Comparison of ENCODE assay signal across 28 cellular contexts in genomic region chr3:146626384-146627122, GRCh38. TPM values are rescaled to one million over a fixed set of nuclear protein-coding genes. Genes with fewer than 3 reads are reported as not detected.
DNase-seq lines count a peak whose midpoint lies in the region; TF ChIP-seq lines count a peak whose summit lies in the region.
"Had no signal": no experiment of that assay in that cellular context is flagged by ENCODE, and none has a peak within 500 bp of the region (broad histone marks: within the 10 kb centered on the region; RNA-seq: fewer than 3 reads in every experiment).

No MANE protein-coding gene starts in this region.

- intact Hi-C loops in Caco-2 (cut with micrococcal nuclease; ENCODE audit: unreplicated experiment) (loop anchor here (1.0 to 2.0 kb wide), 2 partner anchors 12 to 46 kb away; no protein-coding TSS in a partner anchor), lower leg skin (cut with DNase I; ENCODE audit: low total_unique reads) (no loop called here)

- H3K9me3 ChIP-seq in Caco-2, result no peaks in the 10 kb centered on the region
- no peaks in the 10 kb centered on the region for H3K9me3 ChIP-seq in fibroblast of lung (ENCODE audit: control insufficient read depth, insufficient read depth, low read depth, low read length)
- no peaks in the 10 kb centered on the region for H3K9me3 ChIP-seq in suprapubic skin
- H3K9me3 ChIP-seq: body of pancreas had no signal

- H3K79me2 ChIP-seq in ACC112 (ENCODE audit: control insufficient read depth, insufficient read depth, low read length, unreplicated experiment) (no peaks in the 10 kb centered on the region), fibroblast of lung (ENCODE audit: control insufficient read depth, insufficient read depth, low read length) (no peaks in the 10 kb centered on the region)

- no TSS peak for BruUV-seq in Caco-2 (replicated peaks; lab: Mats Ljungman, UMichigan)

- peaks cover 5% of the 10 kb centered on the region for H3K27me3 Mint-ChIP-seq in Caco-2 (ENCODE audit: insufficient read depth, unreplicated experiment)
- H3K27me3 Mint-ChIP-seq: IgD-negative memory B cell had no signal

- H3K4me3 ChIP-seq in ACC112 (ENCODE audit: low read depth, low read length), result no peak overlapping the region
- H3K4me3 ChIP-seq in Caco-2 (ENCODE audit: low read depth, low read length), result no peak overlapping the region
- no peak overlapping the region for H3K4me3 ChIP-seq in fibroblast of lung (replicated peaks in 1 of 4; ENCODE audit: control extremely low read depth in 1 of 4, insufficient read depth in 1 of 4, low read depth in 3 of 4, low read length in 4 of 4)
- H3K4me3 ChIP-seq in suprapubic skin, result no peak overlapping the region
- H3K4me3 ChIP-seq in lower leg skin (ENCODE audit: low read depth, poor library complexity, severe bottlenecking), result no peak overlapping the region
- H3K4me3 ChIP-seq: body of pancreas had no signal

- no peaks in the 10 kb centered on the region for H3K36me3 Mint-ChIP-seq in Caco-2 (ENCODE audit: insufficient read depth, unreplicated experiment)
- H3K36me3 Mint-ChIP-seq: IgD-negative memory B cell, natural killer cell had no signal

- no peak overlapping the region for H3K9ac ChIP-seq in fibroblast of lung (ENCODE audit: insufficient read depth, low read length)

- no peak overlapping the region for H3K4me3 Mint-ChIP-seq in Caco-2 (ENCODE audit: unreplicated experiment)
- H3K4me3 Mint-ChIP-seq: activated T-cell treated with anti-CD3 and anti-CD28 coated beads, Interleukin-2, amount 50 U/mL, for 72 hours; IgD-negative memory B cell; natural killer cell had no signal

- CTCF ChIA-PET in Caco-2 (lab: Charles Lee), result no interaction called here

- TF ChIP-seq CTCF in Caco-2 (IDR thresholded peaks at IDR 0.05; ENCODE audit: insufficient read depth in 1 of 2, low read depth in 1 of 2, low read length in 1 of 2, severe bottlenecking in 1 of 2, unreplicated experiment in 1 of 2) (no peak), fibroblast of lung (conservative IDR thresholded peaks at IDR 0.05 in 1 of 2, IDR thresholded peaks at IDR 0.05 in 1 of 2; ENCODE audit: low read depth in 1 of 2, low read length in 2 of 2) (no peak), suprapubic skin (IDR thresholded peaks at IDR 0.05) (no peak), lower leg skin (IDR thresholded peaks at IDR 0.05) (no peak)

- WGBS in suprapubic skin, result 86% methylated on average over 8 of the region's 8 CpGs
- WGBS in lower leg skin, 2 donors, result 78 to 84% methylated on average over 8 of the region's 8 CpGs

- H3K27ac Mint-ChIP-seq in Caco-2 (ENCODE audit: unreplicated experiment), result no peak overlapping the region
- H3K27ac Mint-ChIP-seq: activated T-cell treated with anti-CD3 and anti-CD28 coated beads, Interleukin-2, amount 50 U/mL, for 72 hours; IgD-negative memory B cell; natural killer cell had no signal

- no peak overlapping the region for H3K4me2 ChIP-seq in fibroblast of lung (ENCODE audit: extremely low read depth, insufficient read depth, low read length)

- no peak for TF ChIP-seq EP300 in suprapubic skin (IDR thresholded peaks at IDR 0.05)

- H3K27ac ChIP-seq in ACC112 (ENCODE audit: low read depth, low read length), result no peak overlapping the region
- H3K27ac ChIP-seq in fibroblast of lung (ENCODE audit: insufficient read depth, low read length), result no peak overlapping the region
- H3K27ac ChIP-seq in suprapubic skin, result no peak overlapping the region
- H3K27ac ChIP-seq: body of pancreas had no signal

- H3K27me3 ChIP-seq in ACC112 (ENCODE audit: insufficient read depth, low read length), result no peaks in the 10 kb centered on the region
- H3K27me3 ChIP-seq in Caco-2 (replicated peaks; ENCODE audit: control insufficient read depth, insufficient read depth, low read length), result no peaks in the 10 kb centered on the region
- no peaks in the 10 kb centered on the region for H3K27me3 ChIP-seq in fibroblast of lung (ENCODE audit: control insufficient read depth, insufficient read depth, low read length)
- H3K27me3 ChIP-seq in suprapubic skin, result no peaks in the 10 kb centered on the region
- H3K27me3 ChIP-seq: body of pancreas had no signal

- DNase-seq in Caco-2, result peak; percentile 54 to 65
- DNase-seq in NCI-H748 treated with DMSO at 0.1 percent for 48 hours (lab: John Stamatoyannopoulos, UW), result peak; percentile 88
- no peak for DNase-seq in fibroblast of lung (ENCODE audit: low read depth in 2 of 2)
- no peak for DNase-seq in suprapubic skin (ENCODE audit: low spot score in 2 of 2)
- DNase-seq in lower leg skin (ENCODE audit: low spot score in 2 of 2), result no peak
- no peak for DNase-seq in NCI-H2029 treated with DMSO at 0.1 percent for 48 hours (lab: John Stamatoyannopoulos, UW)
- DNase-seq: activated CD4-positive, alpha-beta T cell treated with anti-CD3 and anti-CD28 coated beads, Interleukin-2, amount 50 U/mL, for 1 hour; activated naive CD4-positive, alpha-beta T cell; activated T-cell treated with anti-CD3 and anti-CD28 coated beads, Interleukin-2, amount 50 U/mL, for 72 hours; body of pancreas; C1 segment of cervical spinal cord; dermis blood vessel endothelial cell; natural killer cell; NCI-H1048; NCI-H446 treated with DMSO at 0.1 percent for 48 hours; Right ventricle myocardium superior; small intestine; stimulated activated CD4-positive, alpha-beta T cell treated with anti-CD3 and anti-CD28 coated beads, Interleukin-1b, Interleukin-23, amount 100 ng/mL, for 48 hours; stimulated activated CD8-positive, alpha-beta memory T cell treated with anti-CD3 and anti-CD28 coated beads, Interleukin-4, amount 100 ng/mL, for 48 hours; trophoblast cell had no signal

- no peaks in the 10 kb centered on the region for H3K9me3 Mint-ChIP-seq in Caco-2 (ENCODE audit: unreplicated experiment)
- H3K9me3 Mint-ChIP-seq: IgD-negative memory B cell, natural killer cell had no signal

- TF ChIP-seq POLR2A in suprapubic skin (IDR thresholded peaks at IDR 0.05) (no peak), lower leg skin (IDR thresholded peaks at IDR 0.05) (no peak)

- H3K4me1 ChIP-seq in ACC112 (ENCODE audit: control insufficient read depth, insufficient read depth, low read length, unreplicated experiment), result peaks cover 4% of the 10 kb centered on the region
- H3K4me1 ChIP-seq in Caco-2, result no peaks in the 10 kb centered on the region
- H3K4me1 ChIP-seq in fibroblast of lung (ENCODE audit: control insufficient read depth, extremely low read depth, insufficient read depth, low read length), result no peaks in the 10 kb centered on the region
- H3K4me1 ChIP-seq in suprapubic skin, result peaks cover 3% of the 10 kb centered on the region
- H3K4me1 ChIP-seq: body of pancreas had no signal

- H2AFZ ChIP-seq in ACC112 (ENCODE audit: low read length, unreplicated experiment) (peak overlapping the region; percentile 43), fibroblast of lung (ENCODE audit: low read length) (peak overlapping the region; percentile 12)

- H3K4me1 Mint-ChIP-seq in Caco-2 (ENCODE audit: low read depth, unreplicated experiment), result peaks cover 6% of the 10 kb centered on the region
- H3K4me1 Mint-ChIP-seq: natural killer cell had no signal

- H3K36me3 ChIP-seq in ACC112 (ENCODE audit: insufficient read depth, low read length), result no peaks in the 10 kb centered on the region
- H3K36me3 ChIP-seq in Caco-2 (ENCODE audit: control insufficient read depth, insufficient read depth, low read length), result no peaks in the 10 kb centered on the region
- no peaks in the 10 kb centered on the region for H3K36me3 ChIP-seq in fibroblast of lung (ENCODE audit: control insufficient read depth, insufficient read depth, low read length)
- H3K36me3 ChIP-seq in suprapubic skin, result no peaks in the 10 kb centered on the region

- H4K20me1 ChIP-seq in fibroblast of lung (ENCODE audit: control insufficient read depth, extremely low read depth, insufficient read depth, low read length), result no peaks in the 10 kb centered on the region

- POLR2A ChIA-PET in Caco-2 (lab: Charles Lee), result no interaction called here

RNA-seq across cellular contexts. Expression of gene PLSCR5, which starts 21.4 kb away (rescaled TPM):
- 0.26 TPM in 1 of 2 replicates, not detected in the other for total RNA-seq in Caco-2 (2022)
- total RNA-seq in fibroblast of lung, result not detected in 2 replicates
- not detected in 2 replicates for polyA plus RNA-seq in fibroblast of lung
- polyA plus RNA-seq in fibroblast of lung (2012), result not detected in 2 replicates
- not detected in 2 replicates for polyA minus RNA-seq in fibroblast of lung (ENCODE audit: low replicate concordance)
- total RNA-seq in suprapubic skin, result not detected
- total RNA-seq in lower leg skin, result not detected
- total RNA-seq: activated T-cell treated with anti-CD3 and anti-CD28 coated beads, Interleukin-2, amount 50 U/mL, for 72 hours; body of pancreas; dermis blood vessel endothelial cell; G401; liver; mononuclear cell; natural killer cell; omental fat pad; renal cortical epithelial cell; Right ventricle myocardium superior had no signal
- polyA plus RNA-seq: IgD-negative memory B cell, keratinocyte, liver, small intestine had no signal

Comparison
In these comparisons a context has a peak if more than half of its experiments do, and no peak if none do; other contexts are left out.
1. DNase-seq: peak in Caco-2 (2 of 2) and NCI-H748 treated with DMSO at 0.1 percent for 48 hours (single experiment); none in fibroblast of lung (0 of 2), suprapubic skin (0 of 2), lower leg skin (0 of 2) and NCI-H2029 treated with DMSO at 0.1 percent for 48 hours (single experiment).